In the genomic region with DNA sequence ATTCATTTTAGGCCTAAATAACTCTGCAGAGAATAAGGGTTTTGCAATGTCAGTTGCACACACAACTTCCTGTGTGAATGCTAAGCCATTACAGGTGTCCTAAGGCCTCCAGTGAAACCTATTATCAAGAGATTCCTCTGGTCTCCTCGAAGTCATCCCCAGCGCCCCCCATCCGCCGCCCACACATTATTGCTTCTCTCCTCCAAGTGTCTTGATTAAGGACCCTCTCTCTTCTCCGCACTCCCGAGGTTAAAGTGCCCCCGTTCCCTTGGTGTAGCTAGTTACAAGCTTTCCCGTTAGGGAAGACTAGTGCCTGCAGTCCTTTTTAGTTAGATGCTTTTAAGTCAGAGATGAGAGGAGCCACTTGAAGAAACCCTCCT, we compare ENCODE assay signal across 8 cellular contexts. TPM values are rescaled to one million over a fixed set of nuclear protein-coding genes. Genes with fewer than 3 reads are reported as not detected.
DNase-seq lines count a peak whose midpoint lies in the region; ATAC-seq and TF ChIP-seq lines count a peak whose summit lies in the region.

No MANE protein-coding gene starts in this region.

- no peak for TF ChIP-seq CTCF in Peyer's patch (IDR thresholded peaks at IDR 0.05)

- peak overlapping the region; percentile 65 to 93 (median 89) for H3K4me3 ChIP-seq in Peyer's patch
- H3K4me3 ChIP-seq in iPS DF 6.9 (ENCODE audit: low read length) = peak overlapping the region; percentile 91; the same call in 1 of the 2 replicates

- POLR2A ChIA-PET in activated naive CD8-positive, alpha-beta T cell treated with anti-CD3 and anti-CD28 coated beads, Interleukin-2, amount 10 ng/mL, durations not matched to agents 7 days and 5 days (lab: Charles Lee) = interaction anchor here (1.0 to 5.2 kb wide), 13 partner anchors 8 to 507 kb away, joined by 3 to 46 read pairs (median 5); a partner anchor contains a TSS

- H3K36me3 Mint-ChIP-seq in activated naive CD8-positive, alpha-beta T cell treated with anti-CD3 and anti-CD28 coated beads, Interleukin-2, amount 10 ng/mL, durations not matched to agents 7 days and 5 days = peaks cover 3% of the 10 kb centered on the region

- no peaks in the 10 kb centered on the region for H3K36me3 ChIP-seq in Peyer's patch
- no peaks in the 10 kb centered on the region for H3K36me3 ChIP-seq in iPS DF 6.9 (ENCODE audit: control insufficient read depth, insufficient read depth, low read length)

- TF ChIP-seq POLR2A in Peyer's patch (IDR thresholded peaks at IDR 0.05) = no peak

- H3K4me1 Mint-ChIP-seq in activated naive CD8-positive, alpha-beta T cell treated with anti-CD3 and anti-CD28 coated beads, Interleukin-2, amount 10 ng/mL, durations not matched to agents 7 days and 5 days = peaks cover 50% of the 10 kb centered on the region

- H3K27me3 ChIP-seq in Peyer's patch (no peaks in the 10 kb centered on the region), iPS DF 6.9 (ENCODE audit: control insufficient read depth, insufficient read depth, low read length) (no peaks in the 10 kb centered on the region)

- H3K27ac ChIP-seq in Peyer's patch (peak overlapping the region; percentile 97 to 100 (median 98)), iPS DF 6.9 (ENCODE audit: low read length) (no peak overlapping the region)

- H3K9me3 ChIP-seq in Peyer's patch (peaks cover 0 to 2% (median 0%) of the 10 kb centered on the region in 4 donors), iPS DF 6.9 (ENCODE audit: control insufficient read depth, insufficient read depth, low read length) (no peaks in the 10 kb centered on the region)

- no peak for ATAC-seq in activated naive CD8-positive, alpha-beta T cell treated with anti-CD3 and anti-CD28 coated beads, Interleukin-2, amount 10 ng/mL, durations not matched to agents 7 days and 5 days (ENCODE audit: low read depth)
- no peak for ATAC-seq in GM19395 (IDR thresholded peaks at IDR 0.05; ENCODE audit: unreplicated experiment)
- no peak for ATAC-seq in HG03097 (IDR thresholded peaks at IDR 0.05; ENCODE audit: low FRiP score, unreplicated experiment)

- no CpG with 5 or more reads among the region's 8 CpGs for WGBS in iPS DF 6.9 (ENCODE audit: insufficient coverage, insufficient read length)

- H3K27me3 Mint-ChIP-seq in activated naive CD8-positive, alpha-beta T cell treated with anti-CD3 and anti-CD28 coated beads, Interleukin-2, amount 10 ng/mL, durations not matched to agents 7 days and 5 days = no peaks in the 10 kb centered on the region

- H3K4me1 ChIP-seq in Peyer's patch (peaks cover 0 to 16% (median 4%) of the 10 kb centered on the region in 4 donors), iPS DF 6.9 (ENCODE audit: control insufficient read depth, insufficient read depth, low read length) (no peaks in the 10 kb centered on the region)

- peak overlapping the region; percentile 100 for H3K27ac Mint-ChIP-seq in activated naive CD8-positive, alpha-beta T cell treated with anti-CD3 and anti-CD28 coated beads, Interleukin-2, amount 10 ng/mL, durations not matched to agents 7 days and 5 days

- DNase-seq in ELF-1 (ENCODE audit: low read depth, low spot score) (peak; percentile 42), Peyer's patch (peak; percentile 41 to 65 (median 47)), iPS DF 6.9 (ENCODE audit: low read depth, low spot score) (no peak), HuH-7 (ENCODE audit: low spot score) (no peak)
- DNase-seq in activated naive CD8-positive, alpha-beta T cell treated with anti-CD3 and anti-CD28 coated beads, Interleukin-2, amount 10 ng/mL, durations not matched to agents 7 days and 5 days = peak; percentile 66
- DNase-seq in stimulated activated CD4-positive, alpha-beta T cell treated with anti-CD3 and anti-CD28 coated beads, Interleukin-12 subunit alpha, Interleukin-12 subunit beta, amount 100 ng/mL, for 4 hours = peak; percentile 32

- H3K9me3 Mint-ChIP-seq in activated naive CD8-positive, alpha-beta T cell treated with anti-CD3 and anti-CD28 coated beads, Interleukin-2, amount 10 ng/mL, durations not matched to agents 7 days and 5 days = no peaks in the 10 kb centered on the region

- H3K4me3 Mint-ChIP-seq in activated naive CD8-positive, alpha-beta T cell treated with anti-CD3 and anti-CD28 coated beads, Interleukin-2, amount 10 ng/mL, durations not matched to agents 7 days and 5 days = peak overlapping the region; percentile 100

RNA-seq across cellular contexts. Expression of a gene that starts 1.2 kb away (rescaled TPM):
- 10 to 100 TPM; 14.4 to 35.5 (median 19.5) TPM for total RNA-seq in Peyer's patch
- total RNA-seq in activated naive CD8-positive, alpha-beta T cell treated with anti-CD3 and anti-CD28 coated beads, Interleukin-2, amount 10 ng/mL, durations not matched to agents 7 days and 5 days = 10 to 100 TPM; 45.8 to 49.7 TPM

Comparison
In these comparisons a context has a peak if more than half of its experiments do, and no peak if none do; other contexts are left out.
1. DNase-seq: peak in ELF-1 (single experiment), Peyer's patch (3 of 3), activated naive CD8-positive, alpha-beta T cell treated with anti-CD3 and anti-CD28 coated beads, Interleukin-2, amount 10 ng/mL, durations not matched to agents 7 days and 5 days (single experiment) and stimulated activated CD4-positive, alpha-beta T cell treated with anti-CD3 and anti-CD28 coated beads, Interleukin-12 subunit alpha, Interleukin-12 subunit beta, amount 100 ng/mL, for 4 hours (single experiment); none in iPS DF 6.9 (single experiment) and HuH-7 (single experiment).